10 cellular contexts compared by ENCODE assay signal in the genomic region with DNA sequence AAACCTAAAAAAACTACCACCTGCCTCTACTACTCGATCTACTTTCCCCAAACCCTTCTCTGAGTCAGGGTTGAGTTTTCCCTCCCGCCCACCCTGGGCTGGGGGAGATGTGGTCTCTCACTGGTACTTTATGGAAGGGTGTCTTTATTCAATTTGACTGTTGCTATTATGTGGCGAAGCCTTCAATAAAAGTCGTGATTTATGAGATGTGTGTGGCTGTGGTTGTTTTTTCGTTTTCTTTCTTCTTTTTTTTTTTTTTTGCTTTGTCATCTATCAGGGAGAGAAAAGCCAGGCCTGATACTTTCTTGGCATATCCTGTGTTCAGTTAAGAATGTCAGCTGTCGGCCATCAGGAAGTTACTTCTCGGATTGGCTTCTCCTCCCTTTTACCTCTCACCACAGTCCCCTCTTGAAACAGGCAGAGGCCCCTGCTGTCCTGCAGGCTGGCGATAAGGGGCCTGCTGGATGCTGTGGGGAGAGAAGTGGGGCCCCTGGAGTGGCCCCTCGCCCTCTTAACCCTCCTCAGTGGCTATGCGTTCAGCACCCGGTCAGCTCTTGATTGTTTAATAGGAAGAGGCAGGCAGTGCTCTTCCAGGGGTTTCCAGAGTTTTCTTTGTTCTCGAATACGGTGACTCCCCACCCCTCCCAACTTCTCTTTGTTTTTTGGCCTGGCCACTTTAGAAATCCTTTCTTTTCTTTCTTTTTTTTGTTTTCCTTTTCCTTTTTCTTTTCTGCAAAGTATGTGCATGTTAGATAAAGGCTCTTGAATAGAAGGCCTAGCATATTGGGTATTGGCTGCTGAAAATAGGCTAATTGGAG.
DNase-seq lines count a peak whose midpoint lies in the region; ATAC-seq and TF ChIP-seq lines count a peak whose summit lies in the region.
"Had no signal": no experiment of that assay in that cellular context is flagged by ENCODE, and none has a peak within 500 bp of the region (broad histone marks: within the 10 kb centered on the region; RNA-seq: fewer than 3 reads in every experiment).

No MANE protein-coding gene starts in this region.

- H3K36me3 ChIP-seq in HAP-1 (replicated peaks) = 0 out of 2 replicates have a peak, but pooled peaks cover 4% of the 10 kb centered on the region

- H3K4me1 ChIP-seq in HAP-1 = peaks cover 15% of the 10 kb centered on the region

- ATAC-seq in SK-N-SH treated with all-trans-retinoic acid at 6 μM for 48 hours (peak; percentile 92), GM21423 (IDR thresholded peaks at IDR 0.05; ENCODE audit: unreplicated experiment) (no peak), HG02759 (IDR thresholded peaks at IDR 0.05; ENCODE audit: unreplicated experiment) (no peak), GM19035 (IDR thresholded peaks at IDR 0.05; ENCODE audit: unreplicated experiment) (no peak)

- H3K4me3 ChIP-seq in HAP-1 = no peak overlapping the region
- H3K4me3 ChIP-seq in fibroblast of villous mesenchyme (ENCODE audit: low read depth, low read length) = no peak overlapping the region

- no peaks in the 10 kb centered on the region for H3K27me3 ChIP-seq in HAP-1 (ENCODE audit: low read depth)

- no peak for TF ChIP-seq CTCF in fibroblast of villous mesenchyme (IDR thresholded peaks at IDR 0.05; ENCODE audit: insufficient read depth, low read depth, low read length)

- in situ Hi-C loops in HAP-1 (cut with MboI; ENCODE audit: low sequenced_read_pairs) = no loop called here

- DNase-seq in HAP-1 (ENCODE audit: low spot score in 2 of 2) (peak; percentile 47 to 54), fibroblast of villous mesenchyme (ENCODE audit: low read depth) (peak; percentile 70), pulmonary artery endothelial cell (ENCODE audit: low read depth, low spot score) (peak; percentile 20)
- no peak for DNase-seq in activated CD8-positive, alpha-beta memory T cell treated with anti-CD3 and anti-CD28 coated beads for 24 hours
- DNase-seq: NCI-H1417 treated with DMSO at 0.1 percent for 48 hours, occipital lobe had no signal

- H3K9me3 ChIP-seq in HAP-1 = no peaks in the 10 kb centered on the region

TF ChIP-seq in SK-N-SH treated with all-trans-retinoic acid at 6 μM for 48 hours, 23 proteins besides CTCF, POLR2A, EP300 and RAD21 (continues in another document):
- TF ChIP-seq, protein P1, sequence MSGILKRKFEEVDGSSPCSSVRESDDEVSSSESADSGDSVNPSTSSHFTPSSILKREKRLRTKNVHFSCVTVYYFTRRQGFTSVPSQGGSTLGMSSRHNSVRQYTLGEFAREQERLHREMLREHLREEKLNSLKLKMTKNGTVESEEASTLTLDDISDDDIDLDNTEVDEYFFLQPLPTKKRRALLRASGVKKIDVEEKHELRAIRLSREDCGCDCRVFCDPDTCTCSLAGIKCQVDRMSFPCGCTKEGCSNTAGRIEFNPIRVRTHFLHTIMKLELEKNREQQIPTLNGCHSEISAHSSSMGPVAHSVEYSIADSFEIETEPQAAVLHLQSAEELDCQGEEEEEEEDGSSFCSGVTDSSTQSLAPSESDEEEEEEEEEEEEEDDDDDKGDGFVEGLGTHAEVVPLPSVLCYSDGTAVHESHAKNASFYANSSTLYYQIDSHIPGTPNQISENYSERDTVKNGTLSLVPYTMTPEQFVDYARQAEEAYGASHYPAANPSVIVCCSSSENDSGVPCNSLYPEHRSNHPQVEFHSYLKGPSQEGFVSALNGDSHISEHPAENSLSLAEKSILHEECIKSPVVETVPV (CRISPR knock-in tag; IDR thresholded peaks at IDR 0.05) = no peak
- no peak for TF ChIP-seq GLIS3 (CRISPR knock-in tag; IDR thresholded peaks at IDR 0.05)
- TF ChIP-seq ZNF8 (CRISPR knock-in tag; IDR thresholded peaks at IDR 0.05) = no peak
- TF ChIP-seq RARB (CRISPR knock-in tag; IDR thresholded peaks at IDR 0.05) = no peak
- TF ChIP-seq, protein P2, sequence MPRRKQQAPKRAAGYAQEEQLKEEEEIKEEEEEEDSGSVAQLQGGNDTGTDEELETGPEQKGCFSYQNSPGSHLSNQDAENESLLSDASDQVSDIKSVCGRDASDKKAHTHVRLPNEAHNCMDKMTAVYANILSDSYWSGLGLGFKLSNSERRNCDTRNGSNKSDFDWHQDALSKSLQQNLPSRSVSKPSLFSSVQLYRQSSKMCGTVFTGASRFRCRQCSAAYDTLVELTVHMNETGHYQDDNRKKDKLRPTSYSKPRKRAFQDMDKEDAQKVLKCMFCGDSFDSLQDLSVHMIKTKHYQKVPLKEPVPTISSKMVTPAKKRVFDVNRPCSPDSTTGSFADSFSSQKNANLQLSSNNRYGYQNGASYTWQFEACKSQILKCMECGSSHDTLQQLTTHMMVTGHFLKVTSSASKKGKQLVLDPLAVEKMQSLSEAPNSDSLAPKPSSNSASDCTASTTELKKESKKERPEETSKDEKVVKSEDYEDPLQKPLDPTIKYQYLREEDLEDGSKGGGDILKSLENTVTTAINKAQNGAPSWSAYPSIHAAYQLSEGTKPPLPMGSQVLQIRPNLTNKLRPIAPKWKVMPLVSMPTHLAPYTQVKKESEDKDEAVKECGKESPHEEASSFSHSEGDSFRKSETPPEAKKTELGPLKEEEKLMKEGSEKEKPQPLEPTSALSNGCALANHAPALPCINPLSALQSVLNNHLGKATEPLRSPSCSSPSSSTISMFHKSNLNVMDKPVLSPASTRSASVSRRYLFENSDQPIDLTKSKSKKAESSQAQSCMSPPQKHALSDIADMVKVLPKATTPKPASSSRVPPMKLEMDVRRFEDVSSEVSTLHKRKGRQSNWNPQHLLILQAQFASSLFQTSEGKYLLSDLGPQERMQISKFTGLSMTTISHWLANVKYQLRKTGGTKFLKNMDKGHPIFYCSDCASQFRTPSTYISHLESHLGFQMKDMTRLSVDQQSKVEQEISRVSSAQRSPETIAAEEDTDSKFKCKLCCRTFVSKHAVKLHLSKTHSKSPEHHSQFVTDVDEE (CRISPR knock-in tag; IDR thresholded peaks at IDR 0.05) = peak; percentile 74
- TF ChIP-seq CSDC2 (CRISPR knock-in tag; IDR thresholded peaks at IDR 0.05) = no peak
- no peak for TF ChIP-seq TOX (CRISPR knock-in tag; IDR thresholded peaks at IDR 0.05; ENCODE audit: borderline replicate concordance)
- TF ChIP-seq ZC3H10 (CRISPR knock-in tag; IDR thresholded peaks at IDR 0.05) = no peak
- no peak for TF ChIP-seq ZNF565 (CRISPR knock-in tag; conservative IDR thresholded peaks at IDR 0.05; ENCODE audit: low read depth)
- no peak for TF ChIP-seq ZFP30 (CRISPR knock-in tag; IDR thresholded peaks at IDR 0.05)
- TF ChIP-seq ISL1 (CRISPR knock-in tag; IDR thresholded peaks at IDR 0.05) = peak; percentile 83
- no peak for TF ChIP-seq BACH2 (CRISPR knock-in tag; IDR thresholded peaks at IDR 0.05; ENCODE audit: borderline replicate concordance)
- peak; percentile 65 for TF ChIP-seq TCF4 (CRISPR knock-in tag; IDR thresholded peaks at IDR 0.05; ENCODE audit: borderline replicate concordance)
- TF ChIP-seq SNAI2 (CRISPR knock-in tag; IDR thresholded peaks at IDR 0.05) = no peak
- no peak for TF ChIP-seq ARNTL (CRISPR knock-in tag; IDR thresholded peaks at IDR 0.05; ENCODE audit: borderline replicate concordance, low read depth)
- TF ChIP-seq, protein P3, sequence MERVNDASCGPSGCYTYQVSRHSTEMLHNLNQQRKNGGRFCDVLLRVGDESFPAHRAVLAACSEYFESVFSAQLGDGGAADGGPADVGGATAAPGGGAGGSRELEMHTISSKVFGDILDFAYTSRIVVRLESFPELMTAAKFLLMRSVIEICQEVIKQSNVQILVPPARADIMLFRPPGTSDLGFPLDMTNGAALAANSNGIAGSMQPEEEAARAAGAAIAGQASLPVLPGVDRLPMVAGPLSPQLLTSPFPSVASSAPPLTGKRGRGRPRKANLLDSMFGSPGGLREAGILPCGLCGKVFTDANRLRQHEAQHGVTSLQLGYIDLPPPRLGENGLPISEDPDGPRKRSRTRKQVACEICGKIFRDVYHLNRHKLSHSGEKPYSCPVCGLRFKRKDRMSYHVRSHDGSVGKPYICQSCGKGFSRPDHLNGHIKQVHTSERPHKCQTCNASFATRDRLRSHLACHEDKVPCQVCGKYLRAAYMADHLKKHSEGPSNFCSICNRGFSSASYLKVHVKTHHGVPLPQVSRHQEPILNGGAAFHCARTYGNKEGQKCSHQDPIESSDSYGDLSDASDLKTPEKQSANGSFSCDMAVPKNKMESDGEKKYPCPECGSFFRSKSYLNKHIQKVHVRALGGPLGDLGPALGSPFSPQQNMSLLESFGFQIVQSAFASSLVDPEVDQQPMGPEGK (CRISPR knock-in tag; IDR thresholded peaks at IDR 0.05; ENCODE audit: borderline replicate concordance) = 0 out of 2 replicates have a peak, but pooled peaks have one; percentile 32
- no peak for TF ChIP-seq ZFP3 (CRISPR knock-in tag; IDR thresholded peaks at IDR 0.05)
- 0 out of 2 replicates have a peak, but pooled peaks have one; percentile 11 for TF ChIP-seq ESRRG (CRISPR knock-in tag; IDR thresholded peaks at IDR 0.05)
- no peak for TF ChIP-seq OSR1 (CRISPR knock-in tag; IDR thresholded peaks at IDR 0.05)
- TF ChIP-seq, protein P4, sequence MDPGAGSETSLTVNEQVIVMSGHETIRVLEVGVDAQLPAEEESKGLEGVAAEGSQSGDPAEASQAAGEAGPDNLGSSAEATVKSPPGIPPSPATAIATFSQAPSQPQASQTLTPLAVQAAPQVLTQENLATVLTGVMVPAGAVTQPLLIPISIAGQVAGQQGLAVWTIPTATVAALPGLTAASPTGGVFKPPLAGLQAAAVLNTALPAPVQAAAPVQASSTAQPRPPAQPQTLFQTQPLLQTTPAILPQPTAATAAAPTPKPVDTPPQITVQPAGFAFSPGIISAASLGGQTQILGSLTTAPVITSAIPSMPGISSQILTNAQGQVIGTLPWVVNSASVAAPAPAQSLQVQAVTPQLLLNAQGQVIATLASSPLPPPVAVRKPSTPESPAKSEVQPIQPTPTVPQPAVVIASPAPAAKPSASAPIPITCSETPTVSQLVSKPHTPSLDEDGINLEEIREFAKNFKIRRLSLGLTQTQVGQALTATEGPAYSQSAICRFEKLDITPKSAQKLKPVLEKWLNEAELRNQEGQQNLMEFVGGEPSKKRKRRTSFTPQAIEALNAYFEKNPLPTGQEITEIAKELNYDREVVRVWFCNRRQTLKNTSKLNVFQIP (CRISPR knock-in tag; IDR thresholded peaks at IDR 0.05; ENCODE audit: borderline replicate concordance, low read depth) = no peak
- no peak for TF ChIP-seq ZNF70 (CRISPR knock-in tag; IDR thresholded peaks at IDR 0.05)
- TF ChIP-seq PPARA (CRISPR knock-in tag; IDR thresholded peaks at IDR 0.05; ENCODE audit: borderline replicate concordance) = no peak
